ENCODE assay signal across 1 cellular context in the genomic region with DNA sequence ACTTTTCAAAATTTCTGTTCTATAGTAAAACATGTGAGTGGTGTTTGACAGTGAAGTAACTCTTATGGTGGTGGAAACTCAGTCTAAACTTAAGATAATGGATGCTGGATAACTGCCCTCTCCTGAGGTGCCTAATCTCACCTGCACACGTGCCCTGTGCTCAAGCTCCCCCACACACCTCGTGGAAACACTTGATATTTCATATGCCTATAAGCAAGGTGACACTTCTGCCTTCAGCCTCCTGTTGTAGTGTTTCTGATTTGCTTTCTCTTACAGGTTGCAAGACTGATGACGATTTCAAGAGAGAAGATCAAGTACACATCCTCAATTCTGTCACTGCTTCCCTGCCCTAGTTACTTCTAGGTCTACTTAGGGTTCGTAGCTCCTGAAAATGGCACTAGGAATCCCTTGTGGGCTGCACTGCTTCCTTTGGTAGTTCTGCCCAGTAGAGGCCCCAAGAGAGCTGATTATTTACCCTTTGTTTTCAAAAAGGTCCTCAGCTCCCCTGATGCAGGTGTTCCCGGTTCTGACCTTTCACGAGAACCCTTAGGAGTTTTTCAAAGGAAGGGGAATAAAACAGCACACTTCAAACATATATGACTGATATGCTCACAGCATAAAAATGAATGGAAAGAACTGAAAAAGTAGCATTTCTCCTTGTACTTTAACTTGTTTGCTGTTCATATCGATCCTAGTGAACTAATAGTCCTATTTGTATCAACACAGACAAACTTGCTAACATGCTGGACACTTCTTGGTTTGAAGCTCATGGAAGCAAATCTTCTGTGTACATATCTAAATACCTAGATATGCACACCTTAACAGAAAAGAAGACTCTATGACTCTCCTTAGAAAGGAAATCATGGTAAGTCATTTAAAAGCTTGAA.
TF ChIP-seq lines count a peak whose summit lies in the region.

No MANE protein-coding gene starts in this region.

TF ChIP-seq in K562, 482 proteins besides CTCF, POLR2A, EP300 and RAD21 (continues in another document):
- peak; percentile 54 for TF ChIP-seq CBFA2T3 (IDR thresholded peaks at IDR 0.05)
- TF ChIP-seq BCL6 (CRISPR knock-in tag; IDR thresholded peaks at IDR 0.05) = no peak
- TF ChIP-seq, protein P1, sequence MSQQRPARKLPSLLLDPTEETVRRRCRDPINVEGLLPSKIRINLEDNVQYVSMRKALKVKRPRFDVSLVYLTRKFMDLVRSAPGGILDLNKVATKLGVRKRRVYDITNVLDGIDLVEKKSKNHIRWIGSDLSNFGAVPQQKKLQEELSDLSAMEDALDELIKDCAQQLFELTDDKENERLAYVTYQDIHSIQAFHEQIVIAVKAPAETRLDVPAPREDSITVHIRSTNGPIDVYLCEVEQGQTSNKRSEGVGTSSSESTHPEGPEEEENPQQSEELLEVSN (IDR thresholded peaks at IDR 0.05; ENCODE audit: borderline replicate concordance in 1 of 2, extremely low read depth in 1 of 2, insufficient read depth in 1 of 2, insufficient read length in 1 of 2, low read depth in 1 of 2, low read length in 1 of 2, poor library complexity in 1 of 2, severe bottlenecking in 1 of 2) = peak; percentile 18 to 74
- TF ChIP-seq STAT5A (IDR thresholded peaks at IDR 0.05; ENCODE audit: borderline replicate concordance, low read length) = no peak
- no peak; the same call in 1 of the 2 replicates for TF ChIP-seq DPF2 (IDR thresholded peaks at IDR 0.05)
- TF ChIP-seq KLF6 (CRISPR knock-in tag; IDR thresholded peaks at IDR 0.05; ENCODE audit: borderline replicate concordance) = no peak
- no peak for TF ChIP-seq EWSR1 (IDR thresholded peaks at IDR 0.05; ENCODE audit: borderline replicate concordance, low read depth, partially characterized antibody)
- no peak for TF ChIP-seq POLR2AphosphoS2 (IDR thresholded peaks at IDR 0.05; ENCODE audit: low read length)
- TF ChIP-seq, protein P2, sequence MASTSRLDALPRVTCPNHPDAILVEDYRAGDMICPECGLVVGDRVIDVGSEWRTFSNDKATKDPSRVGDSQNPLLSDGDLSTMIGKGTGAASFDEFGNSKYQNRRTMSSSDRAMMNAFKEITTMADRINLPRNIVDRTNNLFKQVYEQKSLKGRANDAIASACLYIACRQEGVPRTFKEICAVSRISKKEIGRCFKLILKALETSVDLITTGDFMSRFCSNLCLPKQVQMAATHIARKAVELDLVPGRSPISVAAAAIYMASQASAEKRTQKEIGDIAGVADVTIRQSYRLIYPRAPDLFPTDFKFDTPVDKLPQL (IDR thresholded peaks at IDR 0.05; ENCODE audit: extremely low read depth, insufficient read length) = no peak
- no peak for TF ChIP-seq ZFP1 (CRISPR knock-in tag; IDR thresholded peaks at IDR 0.05)
- TF ChIP-seq L3MBTL2 (IDR thresholded peaks at IDR 0.05) = peak; percentile 79
- TF ChIP-seq ZEB2 (IDR thresholded peaks at IDR 0.05) = peak; percentile 72
- no peak for TF ChIP-seq RCOR1 (IDR thresholded peaks at IDR 0.05; ENCODE audit: borderline replicate concordance in 1 of 2, low read depth in 2 of 2, low read length in 2 of 2)
- TF ChIP-seq, protein P3, sequence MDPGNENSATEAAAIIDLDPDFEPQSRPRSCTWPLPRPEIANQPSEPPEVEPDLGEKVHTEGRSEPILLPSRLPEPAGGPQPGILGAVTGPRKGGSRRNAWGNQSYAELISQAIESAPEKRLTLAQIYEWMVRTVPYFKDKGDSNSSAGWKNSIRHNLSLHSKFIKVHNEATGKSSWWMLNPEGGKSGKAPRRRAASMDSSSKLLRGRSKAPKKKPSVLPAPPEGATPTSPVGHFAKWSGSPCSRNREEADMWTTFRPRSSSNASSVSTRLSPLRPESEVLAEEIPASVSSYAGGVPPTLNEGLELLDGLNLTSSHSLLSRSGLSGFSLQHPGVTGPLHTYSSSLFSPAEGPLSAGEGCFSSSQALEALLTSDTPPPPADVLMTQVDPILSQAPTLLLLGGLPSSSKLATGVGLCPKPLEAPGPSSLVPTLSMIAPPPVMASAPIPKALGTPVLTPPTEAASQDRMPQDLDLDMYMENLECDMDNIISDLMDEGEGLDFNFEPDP (CRISPR knock-in tag; IDR thresholded peaks at IDR 0.05) = no peak
- no peak for TF ChIP-seq GTF2F1 (IDR thresholded peaks at IDR 0.05; ENCODE audit: low read depth, low read length)
- TF ChIP-seq, protein P4, sequence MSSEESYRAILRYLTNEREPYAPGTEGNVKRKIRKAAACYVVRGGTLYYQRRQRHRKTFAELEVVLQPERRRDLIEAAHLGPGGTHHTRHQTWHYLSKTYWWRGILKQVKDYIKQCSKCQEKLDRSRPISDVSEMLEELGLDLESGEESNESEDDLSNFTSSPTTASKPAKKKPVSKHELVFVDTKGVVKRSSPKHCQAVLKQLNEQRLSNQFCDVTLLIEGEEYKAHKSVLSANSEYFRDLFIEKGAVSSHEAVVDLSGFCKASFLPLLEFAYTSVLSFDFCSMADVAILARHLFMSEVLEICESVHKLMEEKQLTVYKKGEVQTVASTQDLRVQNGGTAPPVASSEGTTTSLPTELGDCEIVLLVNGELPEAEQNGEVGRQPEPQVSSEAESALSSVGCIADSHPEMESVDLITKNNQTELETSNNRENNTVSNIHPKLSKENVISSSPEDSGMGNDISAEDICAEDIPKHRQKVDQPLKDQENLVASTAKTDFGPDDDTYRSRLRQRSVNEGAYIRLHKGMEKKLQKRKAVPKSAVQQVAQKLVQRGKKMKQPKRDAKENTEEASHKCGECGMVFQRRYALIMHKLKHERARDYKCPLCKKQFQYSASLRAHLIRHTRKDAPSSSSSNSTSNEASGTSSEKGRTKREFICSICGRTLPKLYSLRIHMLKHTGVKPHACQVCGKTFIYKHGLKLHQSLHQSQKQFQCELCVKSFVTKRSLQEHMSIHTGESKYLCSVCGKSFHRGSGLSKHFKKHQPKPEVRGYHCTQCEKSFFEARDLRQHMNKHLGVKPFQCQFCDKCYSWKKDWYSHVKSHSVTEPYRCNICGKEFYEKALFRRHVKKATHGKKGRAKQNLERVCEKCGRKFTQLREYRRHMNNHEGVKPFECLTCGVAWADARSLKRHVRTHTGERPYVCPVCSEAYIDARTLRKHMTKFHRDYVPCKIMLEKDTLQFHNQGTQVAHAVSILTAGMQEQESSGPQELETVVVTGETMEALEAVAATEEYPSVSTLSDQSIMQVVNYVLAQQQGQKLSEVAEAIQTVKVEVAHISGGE (CRISPR knock-in tag; IDR thresholded peaks at IDR 0.05) = no peak
- no peak for TF ChIP-seq MCM2 (IDR thresholded peaks at IDR 0.05; ENCODE audit: low read depth)
- no peak for TF ChIP-seq ZNF311 (CRISPR knock-in tag; IDR thresholded peaks at IDR 0.05)
- TF ChIP-seq, protein P5, sequence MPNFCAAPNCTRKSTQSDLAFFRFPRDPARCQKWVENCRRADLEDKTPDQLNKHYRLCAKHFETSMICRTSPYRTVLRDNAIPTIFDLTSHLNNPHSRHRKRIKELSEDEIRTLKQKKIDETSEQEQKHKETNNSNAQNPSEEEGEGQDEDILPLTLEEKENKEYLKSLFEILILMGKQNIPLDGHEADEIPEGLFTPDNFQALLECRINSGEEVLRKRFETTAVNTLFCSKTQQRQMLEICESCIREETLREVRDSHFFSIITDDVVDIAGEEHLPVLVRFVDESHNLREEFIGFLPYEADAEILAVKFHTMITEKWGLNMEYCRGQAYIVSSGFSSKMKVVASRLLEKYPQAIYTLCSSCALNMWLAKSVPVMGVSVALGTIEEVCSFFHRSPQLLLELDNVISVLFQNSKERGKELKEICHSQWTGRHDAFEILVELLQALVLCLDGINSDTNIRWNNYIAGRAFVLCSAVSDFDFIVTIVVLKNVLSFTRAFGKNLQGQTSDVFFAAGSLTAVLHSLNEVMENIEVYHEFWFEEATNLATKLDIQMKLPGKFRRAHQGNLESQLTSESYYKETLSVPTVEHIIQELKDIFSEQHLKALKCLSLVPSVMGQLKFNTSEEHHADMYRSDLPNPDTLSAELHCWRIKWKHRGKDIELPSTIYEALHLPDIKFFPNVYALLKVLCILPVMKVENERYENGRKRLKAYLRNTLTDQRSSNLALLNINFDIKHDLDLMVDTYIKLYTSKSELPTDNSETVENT (CRISPR knock-in tag; IDR thresholded peaks at IDR 0.05) = no peak
- TF ChIP-seq, protein P6, sequence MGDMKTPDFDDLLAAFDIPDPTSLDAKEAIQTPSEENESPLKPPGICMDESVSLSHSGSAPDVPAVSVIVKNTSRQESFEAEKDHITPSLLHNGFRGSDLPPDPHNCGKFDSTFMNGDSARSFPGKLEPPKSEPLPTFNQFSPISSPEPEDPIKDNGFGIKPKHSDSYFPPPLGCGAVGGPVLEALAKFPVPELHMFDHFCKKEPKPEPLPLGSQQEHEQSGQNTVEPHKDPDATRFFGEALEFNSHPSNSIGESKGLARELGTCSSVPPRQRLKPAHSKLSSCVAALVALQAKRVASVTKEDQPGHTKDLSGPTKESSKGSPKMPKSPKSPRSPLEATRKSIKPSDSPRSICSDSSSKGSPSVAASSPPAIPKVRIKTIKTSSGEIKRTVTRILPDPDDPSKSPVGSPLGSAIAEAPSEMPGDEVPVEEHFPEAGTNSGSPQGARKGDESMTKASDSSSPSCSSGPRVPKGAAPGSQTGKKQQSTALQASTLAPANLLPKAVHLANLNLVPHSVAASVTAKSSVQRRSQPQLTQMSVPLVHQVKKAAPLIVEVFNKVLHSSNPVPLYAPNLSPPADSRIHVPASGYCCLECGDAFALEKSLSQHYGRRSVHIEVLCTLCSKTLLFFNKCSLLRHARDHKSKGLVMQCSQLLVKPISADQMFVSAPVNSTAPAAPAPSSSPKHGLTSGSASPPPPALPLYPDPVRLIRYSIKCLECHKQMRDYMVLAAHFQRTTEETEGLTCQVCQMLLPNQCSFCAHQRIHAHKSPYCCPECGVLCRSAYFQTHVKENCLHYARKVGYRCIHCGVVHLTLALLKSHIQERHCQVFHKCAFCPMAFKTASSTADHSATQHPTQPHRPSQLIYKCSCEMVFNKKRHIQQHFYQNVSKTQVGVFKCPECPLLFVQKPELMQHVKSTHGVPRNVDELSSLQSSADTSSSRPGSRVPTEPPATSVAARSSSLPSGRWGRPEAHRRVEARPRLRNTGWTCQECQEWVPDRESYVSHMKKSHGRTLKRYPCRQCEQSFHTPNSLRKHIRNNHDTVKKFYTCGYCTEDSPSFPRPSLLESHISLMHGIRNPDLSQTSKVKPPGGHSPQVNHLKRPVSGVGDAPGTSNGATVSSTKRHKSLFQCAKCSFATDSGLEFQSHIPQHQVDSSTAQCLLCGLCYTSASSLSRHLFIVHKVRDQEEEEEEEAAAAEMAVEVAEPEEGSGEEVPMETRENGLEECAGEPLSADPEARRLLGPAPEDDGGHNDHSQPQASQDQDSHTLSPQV (IDR thresholded peaks at IDR 0.05) = peak; percentile 86
- TF ChIP-seq ELF1 (tag; IDR thresholded peaks at IDR 0.05) = no peak
- TF ChIP-seq, protein P7, sequence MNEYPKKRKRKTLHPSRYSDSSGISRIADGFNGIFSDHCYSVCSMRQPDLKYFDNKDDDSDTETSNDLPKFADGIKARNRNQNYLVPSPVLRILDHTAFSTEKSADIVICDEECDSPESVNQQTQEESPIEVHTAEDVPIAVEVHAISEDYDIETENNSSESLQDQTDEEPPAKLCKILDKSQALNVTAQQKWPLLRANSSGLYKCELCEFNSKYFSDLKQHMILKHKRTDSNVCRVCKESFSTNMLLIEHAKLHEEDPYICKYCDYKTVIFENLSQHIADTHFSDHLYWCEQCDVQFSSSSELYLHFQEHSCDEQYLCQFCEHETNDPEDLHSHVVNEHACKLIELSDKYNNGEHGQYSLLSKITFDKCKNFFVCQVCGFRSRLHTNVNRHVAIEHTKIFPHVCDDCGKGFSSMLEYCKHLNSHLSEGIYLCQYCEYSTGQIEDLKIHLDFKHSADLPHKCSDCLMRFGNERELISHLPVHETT (CRISPR knock-in tag; conservative IDR thresholded peaks at IDR 0.05 in 1 of 2, IDR thresholded peaks at IDR 0.05 in 1 of 2) = 0 out of 4 replicates have a peak, but pooled peaks of 1 of the 2 experiments have one; percentile 45
- no peak for TF ChIP-seq ILF3 (IDR thresholded peaks at IDR 0.05; ENCODE audit: borderline replicate concordance)
- TF ChIP-seq FOXP1 (CRISPR knock-in tag; IDR thresholded peaks at IDR 0.05) = no peak
- no peak for TF ChIP-seq ZNF134 (CRISPR knock-in tag; conservative IDR thresholded peaks at IDR 0.05)
- TF ChIP-seq, protein P8, sequence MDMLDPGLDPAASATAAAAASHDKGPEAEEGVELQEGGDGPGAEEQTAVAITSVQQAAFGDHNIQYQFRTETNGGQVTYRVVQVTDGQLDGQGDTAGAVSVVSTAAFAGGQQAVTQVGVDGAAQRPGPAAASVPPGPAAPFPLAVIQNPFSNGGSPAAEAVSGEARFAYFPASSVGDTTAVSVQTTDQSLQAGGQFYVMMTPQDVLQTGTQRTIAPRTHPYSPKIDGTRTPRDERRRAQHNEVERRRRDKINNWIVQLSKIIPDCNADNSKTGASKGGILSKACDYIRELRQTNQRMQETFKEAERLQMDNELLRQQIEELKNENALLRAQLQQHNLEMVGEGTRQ (CRISPR knock-in tag; IDR thresholded peaks at IDR 0.05) = no peak
- peak; percentile 30; the same call in 1 of the 2 replicates for TF ChIP-seq CXXC5 (CRISPR knock-in tag; IDR thresholded peaks at IDR 0.05)
- no peak for TF ChIP-seq NR2C2 (CRISPR knock-in tag; IDR thresholded peaks at IDR 0.05)
- TF ChIP-seq NR2C2 (tag; IDR thresholded peaks at IDR 0.05) = no peak
- no peak for TF ChIP-seq ZNF695 (CRISPR knock-in tag; IDR thresholded peaks at IDR 0.05)
- TF ChIP-seq, protein P9, sequence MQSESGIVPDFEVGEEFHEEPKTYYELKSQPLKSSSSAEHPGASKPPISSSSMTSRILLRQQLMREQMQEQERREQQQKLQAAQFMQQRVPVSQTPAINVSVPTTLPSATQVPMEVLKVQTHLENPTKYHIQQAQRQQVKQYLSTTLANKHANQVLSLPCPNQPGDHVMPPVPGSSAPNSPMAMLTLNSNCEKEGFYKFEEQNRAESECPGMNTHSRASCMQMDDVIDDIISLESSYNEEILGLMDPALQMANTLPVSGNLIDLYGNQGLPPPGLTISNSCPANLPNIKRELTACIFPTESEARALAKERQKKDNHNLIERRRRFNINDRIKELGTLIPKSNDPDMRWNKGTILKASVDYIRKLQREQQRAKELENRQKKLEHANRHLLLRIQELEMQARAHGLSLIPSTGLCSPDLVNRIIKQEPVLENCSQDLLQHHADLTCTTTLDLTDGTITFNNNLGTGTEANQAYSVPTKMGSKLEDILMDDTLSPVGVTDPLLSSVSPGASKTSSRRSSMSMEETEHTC (IDR thresholded peaks at IDR 0.05) = 0 out of 2 replicates have a peak, but pooled peaks have one; percentile 18
- TF ChIP-seq JUNB (CRISPR knock-in tag; conservative IDR thresholded peaks at IDR 0.05) = no peak
- no peak for TF ChIP-seq HMG20A (CRISPR knock-in tag; conservative IDR thresholded peaks at IDR 0.05)
- TF ChIP-seq, protein P10, sequence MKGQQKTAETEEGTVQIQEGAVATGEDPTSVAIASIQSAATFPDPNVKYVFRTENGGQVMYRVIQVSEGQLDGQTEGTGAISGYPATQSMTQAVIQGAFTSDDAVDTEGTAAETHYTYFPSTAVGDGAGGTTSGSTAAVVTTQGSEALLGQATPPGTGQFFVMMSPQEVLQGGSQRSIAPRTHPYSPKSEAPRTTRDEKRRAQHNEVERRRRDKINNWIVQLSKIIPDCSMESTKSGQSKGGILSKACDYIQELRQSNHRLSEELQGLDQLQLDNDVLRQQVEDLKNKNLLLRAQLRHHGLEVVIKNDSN (CRISPR knock-in tag; IDR thresholded peaks at IDR 0.05) = 0 out of 2 replicates have a peak, but pooled peaks have one; percentile 23
- no peak for TF ChIP-seq ZNF445 (CRISPR knock-in tag; IDR thresholded peaks at IDR 0.05; ENCODE audit: low read depth)
